ENCODE assay signal across 8 cellular contexts in the genomic region with DNA sequence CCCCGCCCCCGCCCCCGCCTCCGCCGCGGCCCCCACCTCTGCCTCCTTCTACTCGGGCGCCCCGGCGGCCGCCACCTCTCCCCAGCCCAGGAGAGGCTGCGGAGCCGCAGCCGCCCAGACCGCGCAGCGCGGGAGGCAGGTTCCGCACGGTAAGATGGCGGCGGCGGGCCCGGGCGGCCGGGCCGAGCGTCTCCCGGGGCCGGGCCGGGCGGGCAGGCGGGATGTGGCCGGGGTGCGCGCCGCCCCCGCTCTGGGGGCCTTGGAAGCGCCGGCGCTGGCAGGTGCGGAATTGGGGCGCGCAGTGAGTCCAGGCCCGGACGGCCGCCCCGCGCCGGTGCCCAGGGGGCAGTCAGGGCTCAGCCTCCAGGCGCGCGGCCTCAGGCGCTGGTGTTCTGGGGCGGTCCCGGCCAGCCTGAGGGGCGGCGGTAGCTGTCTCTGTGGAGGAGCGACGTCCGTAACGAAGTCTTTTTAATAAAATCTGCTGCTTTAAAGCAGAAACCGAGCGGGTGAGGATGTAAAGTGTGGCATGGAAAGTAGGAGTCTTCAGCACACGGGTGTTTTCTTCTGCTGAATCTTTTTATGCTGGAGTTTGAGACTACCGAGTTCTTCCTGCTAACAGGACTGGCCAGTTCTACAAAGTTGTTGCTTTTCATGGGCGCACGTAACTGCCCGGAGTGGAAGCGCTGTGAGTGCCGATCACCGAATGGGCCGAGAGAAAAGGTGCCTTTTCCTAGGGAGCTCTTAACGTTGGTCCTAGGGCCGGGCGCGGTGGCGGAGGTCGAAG. TPM values are rescaled to one million over a fixed set of nuclear protein-coding genes. Genes with fewer than 3 reads are reported as not detected.
DNase-seq lines count a peak whose midpoint lies in the region; ATAC-seq and TF ChIP-seq lines count a peak whose summit lies in the region.

Gene GID8, plus strand, starts transcription at position 43 of the 784 bp plus-strand sequence. CDS start 3,356 bp downstream, outside the sequence.

- intact Hi-C loops in heart right ventricle (cut with DNase I) (loop anchor here in 2 of 10 donors (5.0 to 10.0 kb wide), 2 partner anchors 36 to 63 kb away; no protein-coding TSS in a partner anchor), posterior vena cava (cut with DNase I) (no loop called here)

- H3K4me3 ChIP-seq in heart right ventricle, result peak within 1 kb of the TSS; percentile 82 to 97 (median 93)

- peak in 1 of 9 donors; percentile 27 for TF ChIP-seq CTCF in heart right ventricle (IDR thresholded peaks at IDR 0.05)

- H3K27ac ChIP-seq in adipose tissue (ENCODE audit: low read depth, low read length) (peak within 1 kb of the TSS; percentile 60), heart right ventricle (peak within 1 kb of the TSS; percentile 84 to 99 (median 94))

- WGBS in adipose tissue, 3 donors, result 0 to 1% (median 1%) methylated on average over 55 to 75 of the region's 79 CpGs
- WGBS in heart right ventricle, 2 donors, result 0 to 1% methylated on average over 58 to 79 of the region's 79 CpGs

- H3K9me3 ChIP-seq in heart right ventricle, result no peaks in the 10 kb centered on the region

- no peak for TF ChIP-seq POLR2A in GM18505 (IDR thresholded peaks at IDR 0.05; ENCODE audit: borderline replicate concordance, extremely low read depth, insufficient read depth, insufficient read length)

- H3K36me3 ChIP-seq in heart right ventricle, result peaks cover 0 to 49% (median 11%) of the 10 kb centered on the region in 9 donors

- DNase-seq in A172 (ENCODE audit: low spot score), result no peak
- DNase-seq in OCI-M1 (lab: John Stamatoyannopoulos, UW), result peak; percentile 64
- DNase-seq in heart right ventricle, result peak; percentile 35 to 50
- DNase-seq in posterior vena cava (ENCODE audit: low spot score), result no peak
- DNase-seq in NCI-H128 (lab: John Stamatoyannopoulos, UW; ENCODE audit: unreplicated experiment), result no peak

- peaks cover 21 to 77% (median 53%) of the 10 kb centered on the region in 9 donors for H3K4me1 ChIP-seq in heart right ventricle

- H3K27me3 ChIP-seq in heart right ventricle, result no peaks in the 10 kb centered on the region

- ATAC-seq in GM18505 (IDR thresholded peaks at IDR 0.05; ENCODE audit: unreplicated experiment) (peak; percentile 46), HG02943 (IDR thresholded peaks at IDR 0.05; ENCODE audit: low read depth, unreplicated experiment) (peak; percentile 40), heart right ventricle (peak; percentile 23 to 43 (median 36))

RNA-seq across cellular contexts. Expression of gene GID8, which starts in this region (rescaled TPM):
- total RNA-seq in A172 (2014; rRNA removed; shearing (Covaris generic)), result 25.8 and 28.9 TPM in 2 replicates
- 10 to 100 TPM; 11.5 to 12.6 (median 12.5) TPM for polyA plus RNA-seq in adipose tissue
- total RNA-seq in heart right ventricle, result 10 to 100 TPM; 13.7 to 19.9 (median 16.7) TPM
- 10 to 100 TPM in 1 of 2 donors, 1 to 10 TPM in 1; 7.0 to 10.2 TPM for polyA plus RNA-seq in heart right ventricle
- 10 to 100 TPM; 14.9 to 20.0 TPM for total RNA-seq in posterior vena cava

Comparison
In these comparisons a context has a peak if more than half of its experiments do, and no peak if none do; other contexts are left out.
1. DNase-seq: peak in OCI-M1 (single experiment) and heart right ventricle (2 of 2); none in A172 (single experiment), posterior vena cava (single experiment) and NCI-H128 (single experiment).
2. Peak in every context shown above with its lines, with median percentiles within 50 percentile points of each other: ATAC-seq.